ENCODE assay signal across 1 cellular context in the genomic region with DNA sequence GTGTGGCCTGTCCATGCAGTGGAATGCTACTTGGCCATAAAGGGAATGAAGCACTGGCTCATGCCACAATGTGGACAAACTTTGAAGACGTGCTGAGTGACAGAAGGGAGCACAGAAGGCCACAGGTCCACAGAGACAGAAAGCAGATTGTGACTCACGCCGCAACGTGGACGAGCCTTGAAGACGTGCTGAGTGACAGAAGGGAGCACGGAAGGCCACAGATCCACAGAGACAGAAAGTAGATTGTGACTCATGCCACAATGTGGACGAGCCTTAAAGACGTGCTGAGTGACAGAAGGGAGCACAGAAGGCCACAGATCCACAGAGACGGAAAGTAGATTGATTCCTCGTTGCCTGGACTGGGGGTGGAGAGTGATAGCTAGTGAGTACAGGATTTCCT.
TF ChIP-seq lines count a peak whose summit lies in the region.

No MANE protein-coding gene starts in this region.

TF ChIP-seq in GM23338, 12 proteins besides CTCF, POLR2A, EP300 and RAD21 (continued from another document):
- TF ChIP-seq ETS1 (IDR thresholded peaks at IDR 0.05), result no peak
- no peak for TF ChIP-seq STAT1 (IDR thresholded peaks at IDR 0.05; ENCODE audit: unreplicated experiment)
- TF ChIP-seq JUNB (IDR thresholded peaks at IDR 0.05; ENCODE audit: unreplicated experiment), result no peak
- no peak for TF ChIP-seq ZNF114 (CRISPR knock-in tag; IDR thresholded peaks at IDR 0.05)
- no peak for TF ChIP-seq CREB1 (CRISPR knock-in tag; IDR thresholded peaks at IDR 0.05; ENCODE audit: low read depth)
- no peak for TF ChIP-seq ZNF331 (CRISPR knock-in tag; IDR thresholded peaks at IDR 0.05; ENCODE audit: low read depth)
- no peak for TF ChIP-seq EZH2phosphoT487 (IDR thresholded peaks at IDR 0.05; ENCODE audit: unreplicated experiment)
- no peak for TF ChIP-seq POLR2AphosphoS5 (IDR thresholded peaks at IDR 0.05; ENCODE audit: low read depth)
- TF ChIP-seq, protein P1, sequence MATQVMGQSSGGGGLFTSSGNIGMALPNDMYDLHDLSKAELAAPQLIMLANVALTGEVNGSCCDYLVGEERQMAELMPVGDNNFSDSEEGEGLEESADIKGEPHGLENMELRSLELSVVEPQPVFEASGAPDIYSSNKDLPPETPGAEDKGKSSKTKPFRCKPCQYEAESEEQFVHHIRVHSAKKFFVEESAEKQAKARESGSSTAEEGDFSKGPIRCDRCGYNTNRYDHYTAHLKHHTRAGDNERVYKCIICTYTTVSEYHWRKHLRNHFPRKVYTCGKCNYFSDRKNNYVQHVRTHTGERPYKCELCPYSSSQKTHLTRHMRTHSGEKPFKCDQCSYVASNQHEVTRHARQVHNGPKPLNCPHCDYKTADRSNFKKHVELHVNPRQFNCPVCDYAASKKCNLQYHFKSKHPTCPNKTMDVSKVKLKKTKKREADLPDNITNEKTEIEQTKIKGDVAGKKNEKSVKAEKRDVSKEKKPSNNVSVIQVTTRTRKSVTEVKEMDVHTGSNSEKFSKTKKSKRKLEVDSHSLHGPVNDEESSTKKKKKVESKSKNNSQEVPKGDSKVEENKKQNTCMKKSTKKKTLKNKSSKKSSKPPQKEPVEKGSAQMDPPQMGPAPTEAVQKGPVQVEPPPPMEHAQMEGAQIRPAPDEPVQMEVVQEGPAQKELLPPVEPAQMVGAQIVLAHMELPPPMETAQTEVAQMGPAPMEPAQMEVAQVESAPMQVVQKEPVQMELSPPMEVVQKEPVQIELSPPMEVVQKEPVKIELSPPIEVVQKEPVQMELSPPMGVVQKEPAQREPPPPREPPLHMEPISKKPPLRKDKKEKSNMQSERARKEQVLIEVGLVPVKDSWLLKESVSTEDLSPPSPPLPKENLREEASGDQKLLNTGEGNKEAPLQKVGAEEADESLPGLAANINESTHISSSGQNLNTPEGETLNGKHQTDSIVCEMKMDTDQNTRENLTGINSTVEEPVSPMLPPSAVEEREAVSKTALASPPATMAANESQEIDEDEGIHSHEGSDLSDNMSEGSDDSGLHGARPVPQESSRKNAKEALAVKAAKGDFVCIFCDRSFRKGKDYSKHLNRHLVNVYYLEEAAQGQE (IDR thresholded peaks at IDR 0.05; ENCODE audit: unreplicated experiment), result no peak
